16 cellular contexts compared by ENCODE assay signal in genomic region chr14:29643415-29644206, GRCh38.
DNase-seq lines count a peak whose midpoint lies in the region; ATAC-seq, FAIRE-seq and TF ChIP-seq lines count a peak whose summit lies in the region.
"Had no signal": no experiment of that assay in that cellular context is flagged by ENCODE, and none has a peak within 500 bp of the region (broad histone marks: within the 10 kb centered on the region; RNA-seq: fewer than 3 reads in every experiment).

No MANE protein-coding gene starts in this region.

- peak in 1 of 2 experiments; percentile 12 for DNase-seq in A549 (ENCODE audit: low read depth in 1 of 2, low spot score in 1 of 2)
- peak; percentile 21 for DNase-seq in HFFc6
- peak; percentile 28 for DNase-seq in astrocyte of the cerebellum (ENCODE audit: low read depth)
- no peak for DNase-seq in hepatocyte (ENCODE audit: low spot score)
- no peak for DNase-seq in stimulated activated naive B cell treated with anti-CD40 and anti-IgM and Interleukin-4, amounts not matched to agents 10 μg/mL and 1 μg/mL and 100 μg/mL, for 72 hours
- DNase-seq in stimulated activated CD4-positive, alpha-beta T cell treated with anti-CD3 and anti-CD28 coated beads, Interleukin-2, amount 100 ng/mL, for 48 hours, result no peak
- DNase-seq: activated T-cell treated with anti-CD3 and anti-CD28 coated beads, Interleukin-2, amount 50 U/mL, for 24 hours; NCI-H1436; ovary; stimulated activated CD4-positive, alpha-beta T cell treated with anti-CD3 and anti-CD28 coated beads, Interleukin-2, amount 100 ng/mL, for 24 hours had no signal

- peaks cover 21% of the 10 kb centered on the region for H3K36me3 Mint-ChIP-seq in HFFc6 (ENCODE audit: low read depth)
- H3K36me3 Mint-ChIP-seq in stimulated activated naive B cell treated with anti-CD40 and anti-IgM and Interleukin-4, amounts not matched to agents 10 μg/mL and 1 μg/mL and 100 μg/mL, for 72 hours, result peaks cover 0 to 5% of the 10 kb centered on the region in 2 donors

- H3K9me3 Mint-ChIP-seq in HFFc6, result peaks cover 19% of the 10 kb centered on the region
- peaks cover 6 to 7% of the 10 kb centered on the region in 2 donors for H3K9me3 Mint-ChIP-seq in stimulated activated naive B cell treated with anti-CD40 and anti-IgM and Interleukin-4, amounts not matched to agents 10 μg/mL and 1 μg/mL and 100 μg/mL, for 72 hours

- TF ChIP-seq EP300 in A549 (IDR thresholded peaks at IDR 0.05), result no peak

- no peak for ATAC-seq in A549
- no peak for ATAC-seq in GM19023 (IDR thresholded peaks at IDR 0.05; ENCODE audit: unreplicated experiment)
- ATAC-seq in GM18858 (IDR thresholded peaks at IDR 0.05; ENCODE audit: unreplicated experiment), result no peak
- ATAC-seq in stimulated activated naive B cell treated with anti-CD40 and anti-IgM and Interleukin-4, amounts not matched to agents 10 μg/mL and 1 μg/mL and 100 μg/mL, for 72 hours (replicated peaks), result no peak
- ATAC-seq: SK-N-SH treated with all-trans-retinoic acid at 6 μM for 48 hours had no signal

- peak overlapping the region; percentile 23 to 26; a peak in 2 of 6 replicates for H3K27ac ChIP-seq in A549
- no peak overlapping the region for H3K27ac ChIP-seq in hepatocyte
- H3K27ac ChIP-seq: ascending aorta, ovary had no signal

- no peak for FAIRE-seq in A549 (lab: Jason Lieb, UNC)
- FAIRE-seq: GM18507, urothelium cell line had no signal

- in situ Hi-C loops in astrocyte of the cerebellum (cut with HindIII; ENCODE audit: low sequenced_read_pairs), result no loop called here

- peak overlapping the region; percentile 42 for H3K27ac Mint-ChIP-seq in HFFc6
- no peak overlapping the region for H3K27ac Mint-ChIP-seq in stimulated activated naive B cell treated with anti-CD40 and anti-IgM and Interleukin-4, amounts not matched to agents 10 μg/mL and 1 μg/mL and 100 μg/mL, for 72 hours
- H3K27ac Mint-ChIP-seq: activated T-cell treated with anti-CD3 and anti-CD28 coated beads, Interleukin-2, amount 50 U/mL, for 24 hours had no signal

- H3K4me1 ChIP-seq in A549 (peaks cover 11% of the 10 kb centered on the region; the same call in 2 of the 3 replicates), hepatocyte (ENCODE audit: insufficient read depth) (peaks cover 4% of the 10 kb centered on the region)
- H3K4me1 ChIP-seq: ascending aorta had no signal

- TF ChIP-seq CTCF in A549 (IDR thresholded peaks at IDR 0.05) (no peak), HFFc6 (IDR thresholded peaks at IDR 0.05) (no peak), astrocyte of the cerebellum (IDR thresholded peaks at IDR 0.05; ENCODE audit: low read depth, low read length, missing control alignments) (no peak), hepatocyte (IDR thresholded peaks at IDR 0.05; ENCODE audit: poor library complexity) (no peak)

- no peak for TF ChIP-seq RAD21 in A549 (conservative IDR thresholded peaks at IDR 0.05 in 1 of 2, IDR thresholded peaks at IDR 0.05 in 1 of 2)

- H3K27me3 ChIP-seq in hepatocyte, result no peaks in the 10 kb centered on the region
- H3K27me3 ChIP-seq: ascending aorta, ovary had no signal

- no peaks in the 10 kb centered on the region for H3K27me3 Mint-ChIP-seq in HFFc6 (ENCODE audit: insufficient read depth)
- H3K27me3 Mint-ChIP-seq in stimulated activated naive B cell treated with anti-CD40 and anti-IgM and Interleukin-4, amounts not matched to agents 10 μg/mL and 1 μg/mL and 100 μg/mL, for 72 hours, result no peaks in the 10 kb centered on the region
- H3K27me3 Mint-ChIP-seq: activated T-cell treated with anti-CD3 and anti-CD28 coated beads, Interleukin-2, amount 50 U/mL, for 24 hours had no signal

- H3K4me1 Mint-ChIP-seq in HFFc6 (ENCODE audit: low read depth), result peaks cover 17% of the 10 kb centered on the region
- H3K4me1 Mint-ChIP-seq in stimulated activated naive B cell treated with anti-CD40 and anti-IgM and Interleukin-4, amounts not matched to agents 10 μg/mL and 1 μg/mL and 100 μg/mL, for 72 hours, result no peaks in the 10 kb centered on the region

- H3K4me3 Mint-ChIP-seq in HFFc6, result no peak overlapping the region; the same call in 1 of the 2 replicates
- no peak overlapping the region for H3K4me3 Mint-ChIP-seq in stimulated activated naive B cell treated with anti-CD40 and anti-IgM and Interleukin-4, amounts not matched to agents 10 μg/mL and 1 μg/mL and 100 μg/mL, for 72 hours
- H3K4me3 Mint-ChIP-seq: activated T-cell treated with anti-CD3 and anti-CD28 coated beads, Interleukin-2, amount 50 U/mL, for 24 hours had no signal

- peak overlapping the region; percentile 43 for H3K4me2 ChIP-seq in A549
- peak overlapping the region; percentile 12 for H3K4me2 ChIP-seq in hepatocyte

- CTCF ChIA-PET in A549 (lab: Yijun Ruan, JAX), result no interaction called here

- no peak for TF ChIP-seq POLR2A in A549 (IDR thresholded peaks at IDR 0.05; ENCODE audit: low read length)

- 58% methylated on average over 5 of the region's 5 CpGs for WGBS in A549 (ENCODE audit: missing lambda C conversion rate)
- 74% methylated on average over 5 of the region's 5 CpGs for WGBS in hepatocyte (ENCODE audit: low lambda C conversion rate, missing lambda C conversion rate)

- H4K20me1 ChIP-seq in hepatocyte (ENCODE audit: insufficient read depth, poor library complexity, severe bottlenecking), result no peaks in the 10 kb centered on the region

- H3K79me2 ChIP-seq in hepatocyte, result no peaks in the 10 kb centered on the region

- no peak overlapping the region for H3K4me3 ChIP-seq in A549
- no peak overlapping the region for H3K4me3 ChIP-seq in astrocyte of the cerebellum (ENCODE audit: low read depth, low read length)
- no peak overlapping the region for H3K4me3 ChIP-seq in hepatocyte
- H3K4me3 ChIP-seq: ascending aorta, ovary had no signal

- H2AFZ ChIP-seq in hepatocyte, result no peak overlapping the region

- POLR2A ChIA-PET in A549 (lab: Yijun Ruan, JAX), result no interaction called here

- no peaks in the 10 kb centered on the region for H3K9me3 ChIP-seq in A549
- peaks cover 24% of the 10 kb centered on the region for H3K9me3 ChIP-seq in hepatocyte (ENCODE audit: low read depth)

- no peaks in the 10 kb centered on the region for H3K9me2 ChIP-seq in hepatocyte (replicated peaks; ENCODE audit: insufficient read depth)

- H3K36me3 ChIP-seq in hepatocyte (replicated peaks; ENCODE audit: insufficient read depth, low read depth), result no peaks in the 10 kb centered on the region
- H3K36me3 ChIP-seq: ascending aorta, ovary had no signal

TF ChIP-seq in A549, 52 proteins besides CTCF, POLR2A, EP300 and RAD21:
- no peak for TF ChIP-seq BHLHE40 (IDR thresholded peaks at IDR 0.05; ENCODE audit: low read depth, low read length)
- no peak for TF ChIP-seq NR3C1 (IDR thresholded peaks at IDR 0.05)
- TF ChIP-seq HMGXB4 (CRISPR knock-in tag; IDR thresholded peaks at IDR 0.05; ENCODE audit: borderline replicate concordance), result no peak
- TF ChIP-seq NFE2L2 (conservative IDR thresholded peaks at IDR 0.05; ENCODE audit: low read length), result peak; percentile 79
- TF ChIP-seq MAFK (IDR thresholded peaks at IDR 0.05; ENCODE audit: partially characterized antibody), result peak; percentile 99
- TF ChIP-seq, protein P1, sequence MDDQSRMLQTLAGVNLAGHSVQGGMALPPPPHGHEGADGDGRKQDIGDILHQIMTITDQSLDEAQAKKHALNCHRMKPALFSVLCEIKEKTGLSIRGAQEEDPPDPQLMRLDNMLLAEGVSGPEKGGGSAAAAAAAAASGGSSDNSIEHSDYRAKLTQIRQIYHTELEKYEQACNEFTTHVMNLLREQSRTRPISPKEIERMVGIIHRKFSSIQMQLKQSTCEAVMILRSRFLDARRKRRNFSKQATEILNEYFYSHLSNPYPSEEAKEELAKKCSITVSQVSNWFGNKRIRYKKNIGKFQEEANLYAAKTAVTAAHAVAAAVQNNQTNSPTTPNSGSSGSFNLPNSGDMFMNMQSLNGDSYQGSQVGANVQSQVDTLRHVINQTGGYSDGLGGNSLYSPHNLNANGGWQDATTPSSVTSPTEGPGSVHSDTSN (IDR thresholded peaks at IDR 0.05), result no peak
- TF ChIP-seq ZC3H11A (IDR thresholded peaks at IDR 0.05), result no peak
- no peak for TF ChIP-seq FOXS1 (CRISPR knock-in tag; IDR thresholded peaks at IDR 0.05)

Comparison
In these comparisons a context has a peak if more than half of its experiments do, and no peak if none do; other contexts are left out.
1. DNase-seq: peak in HFFc6 (single experiment) and astrocyte of the cerebellum (single experiment); none in hepatocyte (single experiment), stimulated activated naive B cell treated with anti-CD40 and anti-IgM and Interleukin-4, amounts not matched to agents 10 μg/mL and 1 μg/mL and 100 μg/mL, for 72 hours (single experiment) and stimulated activated CD4-positive, alpha-beta T cell treated with anti-CD3 and anti-CD28 coated beads, Interleukin-2, amount 100 ng/mL, for 48 hours (0 of 2).